ENCODE assay signal across 8 cellular contexts in the genomic region with DNA sequence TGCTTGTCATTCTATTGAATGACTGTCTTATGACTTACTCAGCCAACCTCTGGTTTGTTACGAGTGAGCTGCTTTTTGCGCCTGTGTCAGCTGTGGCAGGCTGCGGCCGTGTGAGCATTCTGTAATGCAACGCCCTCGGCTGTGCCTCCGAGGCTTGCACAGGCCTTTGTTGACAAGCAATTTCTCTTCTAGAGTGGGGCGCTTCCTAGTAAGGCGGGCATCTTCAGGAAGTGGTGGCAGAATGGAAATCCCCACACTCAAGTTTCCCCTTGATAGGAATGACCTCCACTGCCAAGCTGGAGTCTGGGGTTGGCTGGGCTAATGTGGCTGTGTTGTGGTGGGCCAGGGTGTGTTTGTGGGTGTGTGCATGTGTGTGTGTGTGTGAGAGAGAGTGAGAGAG. TPM values are rescaled to one million over a fixed set of nuclear protein-coding genes. Genes with fewer than 3 reads are reported as not detected.
DNase-seq lines count a peak whose midpoint lies in the region; ATAC-seq and TF ChIP-seq lines count a peak whose summit lies in the region.

No MANE protein-coding gene starts in this region.

- TF ChIP-seq CTCF in lower lobe of right lung (IDR thresholded peaks at IDR 0.05): no peak

- no peaks in the 10 kb centered on the region for H3K36me3 ChIP-seq in HAP-1 (replicated peaks)
- no peaks in the 10 kb centered on the region for H3K36me3 ChIP-seq in lower lobe of right lung

- H3K4me3 ChIP-seq in HAP-1 (no peak overlapping the region), lower lobe of right lung (no peak overlapping the region)

- no peak overlapping the region for H3K27ac ChIP-seq in lower lobe of right lung

- DNase-seq in T follicular helper cell (ENCODE audit: low read depth) (peak; percentile 38), NCI-H2196 treated with DMSO at 0.1 percent for 48 hours (lab: John Stamatoyannopoulos, UW; ENCODE audit: unreplicated experiment) (no peak), HAP-1 (ENCODE audit: low spot score in 2 of 2) (no peak), lower lobe of right lung (no peak)
- DNase-seq in activated naive CD4-positive, alpha-beta T cell treated with Interleukin-2 at 50 U/mL for 16 hours: peak; percentile 72
- DNase-seq in stimulated activated CD4-positive, alpha-beta T cell treated with anti-CD3 and anti-CD28 coated beads, Interleukin-12 subunit alpha, Interleukin-12 subunit beta, amount 100 ng/mL, for 4 hours: peak; percentile 11

- H3K4me1 ChIP-seq in HAP-1 (no peaks in the 10 kb centered on the region), lower lobe of right lung (no peaks in the 10 kb centered on the region)

- intact Hi-C loops in lower lobe of right lung (cut with DNase I): no loop called here

- in situ Hi-C loops in HAP-1 (cut with MboI; ENCODE audit: low sequenced_read_pairs): no loop called here

- H3K27me3 ChIP-seq in HAP-1 (ENCODE audit: low read depth): no peaks in the 10 kb centered on the region
- peaks cover 7% of the 10 kb centered on the region for H3K27me3 ChIP-seq in lower lobe of right lung (ENCODE audit: low read depth)

- H3K9me3 ChIP-seq in HAP-1 (no peaks in the 10 kb centered on the region), lower lobe of right lung (peaks cover 8% of the 10 kb centered on the region)

- ATAC-seq in GM18868 (IDR thresholded peaks at IDR 0.05; ENCODE audit: unreplicated experiment): peak; percentile 96
- ATAC-seq in GM19328 (IDR thresholded peaks at IDR 0.05; ENCODE audit: unreplicated experiment): no peak
- no peak for ATAC-seq in lower lobe of right lung

RNA-seq across cellular contexts. Expression of gene TMEM178B, which starts 20.2 kb away (rescaled TPM):
- 0.18 TPM for total RNA-seq in lower lobe of right lung

RNA-seq across cellular contexts. Expression of gene MRPS33, which starts 38.9 kb away (rescaled TPM):
- 34.6 TPM for total RNA-seq in lower lobe of right lung

Comparison
In these comparisons a context has a peak if more than half of its experiments do, and no peak if none do; other contexts are left out.
1. DNase-seq: peak in T follicular helper cell (single experiment), activated naive CD4-positive, alpha-beta T cell treated with Interleukin-2 at 50 U/mL for 16 hours (single experiment) and stimulated activated CD4-positive, alpha-beta T cell treated with anti-CD3 and anti-CD28 coated beads, Interleukin-12 subunit alpha, Interleukin-12 subunit beta, amount 100 ng/mL, for 4 hours (single experiment); none in NCI-H2196 treated with DMSO at 0.1 percent for 48 hours (single experiment), HAP-1 (0 of 2) and lower lobe of right lung (single experiment).